8 cellular contexts compared by ENCODE assay signal in the genomic region with DNA sequence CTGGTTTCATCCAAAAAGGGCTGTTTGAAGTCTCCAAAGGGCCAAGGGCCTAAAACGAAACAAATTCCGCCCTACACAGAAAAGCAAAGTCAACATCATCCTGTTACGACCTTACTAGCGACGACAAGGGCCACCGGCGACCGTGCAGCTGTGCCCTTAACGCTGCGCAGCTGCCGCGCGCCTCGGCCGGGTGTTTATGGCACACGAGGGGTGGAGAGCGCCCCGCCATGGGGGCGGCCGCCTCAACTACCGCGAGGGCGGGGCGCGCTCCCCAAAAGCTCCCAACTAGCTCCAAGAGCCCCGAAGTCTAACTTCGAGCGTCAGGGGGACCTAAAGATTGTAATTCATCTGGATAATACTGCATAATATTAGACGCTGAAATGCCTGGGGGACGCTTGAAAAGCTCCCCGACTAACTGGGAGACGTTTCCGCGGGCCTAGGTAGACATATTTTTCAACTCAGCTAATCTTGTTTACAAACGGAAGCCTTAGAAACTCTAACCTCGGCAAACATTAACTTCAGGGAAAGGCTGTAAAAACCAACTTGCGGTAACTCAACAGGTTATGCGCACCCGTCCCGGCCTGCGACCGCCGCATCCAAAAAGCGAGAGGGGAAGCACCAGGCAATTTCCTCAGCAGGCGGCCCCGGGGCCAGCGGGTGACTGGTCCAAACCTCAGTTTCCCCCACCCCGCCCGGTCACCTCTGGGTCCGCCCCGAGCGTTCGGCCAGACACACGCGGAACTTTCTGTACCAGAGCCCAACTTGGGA. TPM values are rescaled to one million over a fixed set of nuclear protein-coding genes. Genes with fewer than 3 reads are reported as not detected.
A peak's percentile ranks its signal among the peaks of the same experiment; 100 is the strongest.
DNase-seq lines count a peak whose midpoint lies in the region; ATAC-seq and TF ChIP-seq lines count a peak whose summit lies in the region.

No MANE protein-coding gene starts in this region.

- no peak overlapping the region for H2BK120ac ChIP-seq in neuronal stem cell (ENCODE audit: low read depth, low read length)

- H3K27ac ChIP-seq in HL-60 (replicated peaks) (peak overlapping the region; percentile 94), PC-9 (peak overlapping the region; percentile 72), neuronal stem cell (replicated peaks; ENCODE audit: low read length) (no peak overlapping the region)

- H3K36me3 ChIP-seq in PC-9 (ENCODE audit: low read depth) (peaks cover 20% of the 10 kb centered on the region), neuronal stem cell (replicated peaks in 1 of 2; ENCODE audit: control insufficient read depth in 2 of 2, insufficient read depth in 2 of 2, low read length in 2 of 2) (peaks cover 1 to 21% of the 10 kb centered on the region in 2 donors)

- ATAC-seq in GM19463 (IDR thresholded peaks at IDR 0.05; ENCODE audit: unreplicated experiment), result peak; percentile 60
- ATAC-seq in activated T-helper 17 cell treated with anti-CD3 and anti-CD28 coated beads, Interleukin-2, amount 50 U/mL, for 72 hours (replicated peaks), result peak; percentile 65

- peak overlapping the region; percentile 98 for H3K4me3 Mint-ChIP-seq in activated T-helper 17 cell treated with anti-CD3 and anti-CD28 coated beads, Interleukin-2, amount 50 U/mL, for 72 hours

- H3K4me1 ChIP-seq in PC-9 (replicated peaks; ENCODE audit: insufficient read depth) (peaks cover 62% of the 10 kb centered on the region), neuronal stem cell (ENCODE audit: control insufficient read depth in 2 of 2, insufficient read depth in 1 of 2, low read depth in 1 of 2, low read length in 2 of 2) (peaks cover 9 to 16% of the 10 kb centered on the region in 2 donors)

- TF ChIP-seq CTCF in HL-60 (IDR thresholded peaks at IDR 0.05; ENCODE audit: insufficient read depth, low read length) (no peak), PC-9 (conservative IDR thresholded peaks at IDR 0.05) (peak; percentile 20; the same call in 1 of the 2 replicates), foreskin fibroblast (IDR thresholded peaks at IDR 0.05; ENCODE audit: low read depth, low read length) (peak; percentile 7)

- no CpG with 5 or more reads among the region's 55 CpGs for WGBS in neuronal stem cell (ENCODE audit: extremely low coverage in 2 of 2, insufficient read length in 2 of 2, insufficient replicate concordance in 1 of 2), 2 donors

- no peak overlapping the region for H4K8ac ChIP-seq in neuronal stem cell (ENCODE audit: low read depth, low read length)

- H4K91ac ChIP-seq in neuronal stem cell (ENCODE audit: low read depth, low read length, poor library complexity), result peak overlapping the region; percentile 70

- H3K4me1 Mint-ChIP-seq in activated T-helper 17 cell treated with anti-CD3 and anti-CD28 coated beads, Interleukin-2, amount 50 U/mL, for 72 hours, result peaks cover 50% of the 10 kb centered on the region

- H2BK15ac ChIP-seq in neuronal stem cell (ENCODE audit: low read length), result peak overlapping the region; percentile 80

- POLR2A ChIA-PET in PC-9 (lab: Charles Lee; ENCODE audit: unreplicated experiment), result interaction anchor here (0.6 kb wide), 2 partner anchors 42 to 184 kb away, joined by 6 to 17 read pairs; no protein-coding TSS in a partner anchor

- peaks cover 61% of the 10 kb centered on the region for H3K79me2 ChIP-seq in PC-9 (ENCODE audit: low read depth)

- CTCF ChIA-PET in PC-9 (lab: Charles Lee), result interaction anchor here (0.6 kb wide), 2 partner anchors 182 to 183 kb away, joined by 3 to 4 read pairs; no protein-coding TSS in a partner anchor

- peak overlapping the region; percentile 97 for H3K18ac ChIP-seq in neuronal stem cell (ENCODE audit: low read length)

- peak overlapping the region; percentile 87 for H2BK5ac ChIP-seq in neuronal stem cell (ENCODE audit: low read length)

- H2AFZ ChIP-seq in PC-9, result peak overlapping the region; percentile 94
- peak overlapping the region; percentile 96 for H2AFZ ChIP-seq in neuronal stem cell (ENCODE audit: low read length)

- peaks cover 21% of the 10 kb centered on the region for H3F3A ChIP-seq in PC-9 (ENCODE audit: insufficient read depth, low read depth)

- H3K27me3 Mint-ChIP-seq in activated T-helper 17 cell treated with anti-CD3 and anti-CD28 coated beads, Interleukin-2, amount 50 U/mL, for 72 hours, result no peaks in the 10 kb centered on the region

- no peak overlapping the region for H3K14ac ChIP-seq in neuronal stem cell (ENCODE audit: low read length)

- H3K4me3 ChIP-seq in HL-60 (replicated peaks; ENCODE audit: insufficient read depth, low read length), result peak overlapping the region; percentile 87
- peak overlapping the region; percentile 88 for H3K4me3 ChIP-seq in PC-9
- H3K4me3 ChIP-seq in foreskin fibroblast (ENCODE audit: low read depth in 1 of 2, low read length in 2 of 2), result peak overlapping the region; percentile 73 to 88
- H3K4me3 ChIP-seq in neuronal stem cell (ENCODE audit: low read length in 2 of 2), result peak overlapping the region; percentile 80 to 92

- no peak overlapping the region for H2AK5ac ChIP-seq in neuronal stem cell (ENCODE audit: low read depth, low read length)

- H4K20me1 ChIP-seq in PC-9 (ENCODE audit: insufficient read depth), result peaks cover 16% of the 10 kb centered on the region

- peak overlapping the region; percentile 95 for H3K27ac Mint-ChIP-seq in activated T-helper 17 cell treated with anti-CD3 and anti-CD28 coated beads, Interleukin-2, amount 50 U/mL, for 72 hours

- in situ Hi-C loops in Caki2 (cut with HindIII; ENCODE audit: low pct_unique_long_range_greater_than_20kb, low sequenced_read_pairs), result no loop called here

- H3K79me1 ChIP-seq in neuronal stem cell (ENCODE audit: low read depth, low read length), result peaks cover 7% of the 10 kb centered on the region

- H3K9me3 ChIP-seq in PC-9 (ENCODE audit: insufficient read depth, low read depth) (no peaks in the 10 kb centered on the region), neuronal stem cell (replicated peaks in 1 of 2; ENCODE audit: control insufficient read depth in 2 of 2, insufficient read depth in 1 of 2, low read depth in 1 of 2, low read length in 2 of 2) (no peaks in the 10 kb centered on the region)

- H3K36me3 Mint-ChIP-seq in activated T-helper 17 cell treated with anti-CD3 and anti-CD28 coated beads, Interleukin-2, amount 50 U/mL, for 72 hours (ENCODE audit: low read depth), result peaks cover 51% of the 10 kb centered on the region

- TSS peak; percentile 35 for BruUV-seq in PC-9 (replicated peaks; lab: Mats Ljungman, UMichigan)

- peak overlapping the region; percentile 93 for H3K4me2 ChIP-seq in PC-9
- peak overlapping the region; percentile 61 for H3K4me2 ChIP-seq in neuronal stem cell (ENCODE audit: insufficient read depth, low read length, poor library complexity, severe bottlenecking)

- no peaks in the 10 kb centered on the region for H3K9me3 Mint-ChIP-seq in activated T-helper 17 cell treated with anti-CD3 and anti-CD28 coated beads, Interleukin-2, amount 50 U/mL, for 72 hours

- no peaks in the 10 kb centered on the region for H3K27me3 ChIP-seq in HL-60 (ENCODE audit: insufficient read depth, poor library complexity, severe bottlenecking)
- no peaks in the 10 kb centered on the region for H3K27me3 ChIP-seq in PC-9 (ENCODE audit: insufficient read depth, low read depth)
- H3K27me3 ChIP-seq in neuronal stem cell (ENCODE audit: control insufficient read depth in 3 of 3, insufficient read depth in 3 of 3, low read depth in 1 of 3, low read length in 3 of 3), result peaks cover 0 to 3% (median 0%) of the 10 kb centered on the region in 3 experiments

- H3K9me2 ChIP-seq in PC-9 (ENCODE audit: insufficient read depth), result no peaks in the 10 kb centered on the region

- intact Hi-C loops in PC-9 (cut with micrococcal nuclease; ENCODE audit: unreplicated experiment), result loop anchor here (2.0 to 5.0 kb wide), 3 partner anchors 43 to 160 kb away; no protein-coding TSS in a partner anchor

- no peak overlapping the region for H2BK12ac ChIP-seq in neuronal stem cell (ENCODE audit: low read length)

- H3K4ac ChIP-seq in neuronal stem cell (ENCODE audit: low read length), result peak overlapping the region; percentile 67

- no peak overlapping the region for H3K23ac ChIP-seq in neuronal stem cell (ENCODE audit: low read depth, low read length, poor library complexity)

- peak overlapping the region; percentile 99 for H3K9ac ChIP-seq in neuronal stem cell (ENCODE audit: low read depth, low read length, poor library complexity)

- DNase-seq in Caki2 (ENCODE audit: low read depth), result peak; percentile 56
- peak in 1 of 2 experiments; percentile 68 for DNase-seq in HL-60 (ENCODE audit: low read depth in 1 of 2, low spot score in 1 of 2)
- peak; percentile 53 to 63 for DNase-seq in PC-9
- DNase-seq in foreskin fibroblast, result peak in 1 of 2 donors; percentile 79
- DNase-seq in neuronal stem cell (ENCODE audit: low spot score), result peak; percentile 40
- DNase-seq in superior temporal gyrus (ENCODE audit: extremely low spot score), result peak; percentile 82

RNA-seq across cellular contexts. Expression of gene TMEM123, which starts 0.7 kb away (rescaled TPM):
- 69.3 and 89.7 TPM in 2 replicates for total RNA-seq in Caki2 (2014; rRNA removed; shearing (Covaris generic); ENCODE audit: low replicate concordance)
- total RNA-seq in PC-9 (2021), result 94.0 and 201 TPM in 2 replicates
- total RNA-seq in activated T-helper 17 cell treated with anti-CD3 and anti-CD28 coated beads, Interleukin-2, amount 50 U/mL, for 72 hours, result 100 to 1,000 TPM; 140 to 209 TPM
- 103 TPM for polyA plus RNA-seq in neuronal stem cell (2013, experiment 1 of 2)
- 107 TPM for polyA plus RNA-seq in neuronal stem cell (2013, experiment 2 of 2)
